ENCODE assay signal across 8 cellular contexts in genomic region chr9:105299190-105299854, GRCh38. TPM values are rescaled to one million over a fixed set of nuclear protein-coding genes. Genes with fewer than 3 reads are reported as not detected.
DNase-seq lines count a peak whose midpoint lies in the region; ATAC-seq and TF ChIP-seq lines count a peak whose summit lies in the region.

No MANE protein-coding gene starts in this region.

- H3K36me3 ChIP-seq in duodenal mucosa (ENCODE audit: control insufficient read depth in 1 of 2, insufficient read depth in 2 of 2, low read length in 2 of 2) (peaks cover 9 to 19% of the 10 kb centered on the region in 2 donors), tibial nerve (peaks cover 0 to 28% (median 4%) of the 10 kb centered on the region in 3 donors)

- ATAC-seq in natural killer cell (peak in 2 of 3 donors; percentile 24 to 32), GM18861 (IDR thresholded peaks at IDR 0.05; ENCODE audit: unreplicated experiment) (no peak)

- H3K27me3 Mint-ChIP-seq in natural killer cell (ENCODE audit: low read depth in 2 of 2), result no peaks in the 10 kb centered on the region

- H3K4me1 Mint-ChIP-seq in natural killer cell, result peaks cover 3 to 5% of the 10 kb centered on the region in 2 donors

- H3K4me1 ChIP-seq in duodenal mucosa (ENCODE audit: control insufficient read depth in 1 of 2, insufficient read depth in 2 of 2, low read length in 2 of 2) (peaks cover 0 to 20% of the 10 kb centered on the region in 2 donors), tibial nerve (peaks cover 0 to 31% (median 8%) of the 10 kb centered on the region in 4 donors)

- H3K4me3 ChIP-seq in duodenal mucosa (ENCODE audit: low read depth in 1 of 2, low read length in 2 of 2) (no peak overlapping the region), tibial nerve (no peak overlapping the region)

- DNase-seq in DMS53 treated with DMSO at 0.1 percent for 48 hours (lab: John Stamatoyannopoulos, UW; ENCODE audit: unreplicated experiment) (peak; percentile 8), MV-4-11 (lab: John Stamatoyannopoulos, UW) (peak; percentile 73), natural killer cell (no peak), tibial nerve (ENCODE audit: low spot score in 2 of 2) (no peak), SKM-1 treated with dmso at 0.1 percent for 144 hours (lab: John Stamatoyannopoulos, UW; ENCODE audit: unreplicated experiment) (no peak), HuH-7 (ENCODE audit: low spot score) (no peak)

- TF ChIP-seq EP300 in tibial nerve (IDR thresholded peaks at IDR 0.05), result no peak

- H3K36me3 Mint-ChIP-seq in natural killer cell, result no peaks in the 10 kb centered on the region

- no peaks in the 10 kb centered on the region for H3K9me3 ChIP-seq in duodenal mucosa (ENCODE audit: control insufficient read depth in 1 of 2, low read length in 2 of 2)
- H3K9me3 ChIP-seq in tibial nerve, result no peaks in the 10 kb centered on the region

- no peak overlapping the region for H3K4me3 Mint-ChIP-seq in natural killer cell

- H3K27me3 ChIP-seq in duodenal mucosa (ENCODE audit: control insufficient read depth in 1 of 2, insufficient read depth in 2 of 2, low read length in 2 of 2) (no peaks in the 10 kb centered on the region), tibial nerve (no peaks in the 10 kb centered on the region)

- intact Hi-C loops in natural killer cell (cut with micrococcal nuclease), result no loop called here

- H3K9me3 Mint-ChIP-seq in natural killer cell, result no peaks in the 10 kb centered on the region

- no peak overlapping the region for H3K9ac ChIP-seq in duodenal mucosa (ENCODE audit: low read depth in 1 of 2, low read length in 2 of 2)

- H3K27ac Mint-ChIP-seq in natural killer cell, result no peak overlapping the region

- TF ChIP-seq POLR2A in tibial nerve (IDR thresholded peaks at IDR 0.05), result no peak

- no peak for TF ChIP-seq CTCF in natural killer cell (IDR thresholded peaks at IDR 0.05)
- no peak for TF ChIP-seq CTCF in tibial nerve (IDR thresholded peaks at IDR 0.05)

- WGBS in tibial nerve, 2 donors, result 84 to 86% methylated on average over 7 of the region's 7 CpGs

- peak overlapping the region; percentile 33 for H3K27ac ChIP-seq in duodenal mucosa (ENCODE audit: low read depth, low read length)
- peak overlapping the region in 2 of 4 donors; percentile 70 to 89 for H3K27ac ChIP-seq in tibial nerve

RNA-seq across cellular contexts. Expression of gene SLC44A1, which starts 54.9 kb away (rescaled TPM):
- 1 to 10 TPM; 7.1 to 8.3 (median 7.9) TPM for total RNA-seq in natural killer cell
- total RNA-seq in tibial nerve, result 10 to 100 TPM; 45.3 to 74.9 (median 67.7) TPM

Comparison
In these comparisons a context has a peak if more than half of its experiments do, and no peak if none do; other contexts are left out.
1. DNase-seq: peak in DMS53 treated with DMSO at 0.1 percent for 48 hours (single experiment) and MV-4-11 (single experiment); none in natural killer cell (single experiment), tibial nerve (0 of 2), SKM-1 treated with dmso at 0.1 percent for 144 hours (single experiment) and HuH-7 (single experiment).
2. RNA of gene SLC44A1, which starts 54.9 kb away (total RNA-seq): 45.3 to 74.9 TPM in tibial nerve; 7.1 to 8.3 TPM in natural killer cell; every median in the first group is over 4 times any median in the second.